8 cellular contexts compared by ENCODE assay signal in genomic region chr1:8317647-8318360, GRCh38. TPM values are rescaled to one million over a fixed set of nuclear protein-coding genes. Genes with fewer than 3 reads are reported as not detected.
DNase-seq lines count a peak whose midpoint lies in the region; ATAC-seq and TF ChIP-seq lines count a peak whose summit lies in the region.

Gene SLC45A1 (plus strand): TSS chr1:8318114. CDS start chr1:8324330, 6,216 bp downstream.

- peak within 1 kb of the TSS; percentile 71 to 88 (median 81) for H3K4me3 Mint-ChIP-seq in CD8-positive, alpha-beta memory T cell
- H3K4me3 Mint-ChIP-seq in activated naive CD8-positive, alpha-beta T cell treated with anti-CD3 and anti-CD28 coated beads, Interleukin-2, amount 50 U/mL, for 24 hours = peak within 1 kb of the TSS; percentile 73

- H3K27me3 ChIP-seq in CD8-positive, alpha-beta memory T cell (ENCODE audit: insufficient read depth, low read length, poor library complexity, severe bottlenecking) = peaks cover 12% of the 10 kb centered on the region
- H3K27me3 ChIP-seq in HL-60 (ENCODE audit: insufficient read depth, poor library complexity, severe bottlenecking) = peaks cover 26% of the 10 kb centered on the region
- H3K27me3 ChIP-seq in heart right ventricle = peaks cover 0 to 48% (median 0%) of the 10 kb centered on the region in 7 donors
- H3K27me3 ChIP-seq in tibial artery = no peaks in the 10 kb centered on the region

- H3K4me3 ChIP-seq in CD8-positive, alpha-beta memory T cell (ENCODE audit: low read length) = peak within 1 kb of the TSS; percentile 74
- peak within 1 kb of the TSS; percentile 33 for H3K4me3 ChIP-seq in HL-60 (replicated peaks; ENCODE audit: insufficient read depth, low read length)
- peak within 1 kb of the TSS; percentile 52 to 82 (median 66) for H3K4me3 ChIP-seq in heart right ventricle
- peak within 1 kb of the TSS; percentile 61 to 72 for H3K4me3 ChIP-seq in tibial artery

- TF ChIP-seq CTCF in HL-60 (IDR thresholded peaks at IDR 0.05; ENCODE audit: insufficient read depth, low read length) = no peak
- TF ChIP-seq CTCF in heart right ventricle (IDR thresholded peaks at IDR 0.05) = no peak
- no peak for TF ChIP-seq CTCF in tibial artery (IDR thresholded peaks at IDR 0.05)

- CTCF ChIA-PET in CD8-positive, alpha-beta memory T cell (lab: Charles Lee) = interaction anchor here (0.9 to 2.0 kb wide), 4 partner anchors 22 to 303 kb away, joined by 3 to 9 read pairs (median 6); no protein-coding TSS in a partner anchor

- POLR2A ChIA-PET in CD8-positive, alpha-beta memory T cell (lab: Charles Lee) = interaction anchor here (0.6 kb wide), 1 partner anchor 145 kb away, joined by 12 read pairs; no protein-coding TSS in a partner anchor

- intact Hi-C loops in heart right ventricle (cut with DNase I) (loop anchor here in 7 of 10 donors (1.0 to 10.0 kb wide), 6 partner anchors 291 to 643 kb away; partner anchors contain the start of gene ERRFI1 (in 6 of the 7)), tibial artery (cut with DNase I; ENCODE audit: low total_unique reads) (loop anchor here (2.0 to 10.0 kb wide), 3 partner anchors 73 to 337 kb away; no protein-coding TSS in a partner anchor)

- peak; percentile 85 for ATAC-seq in activated naive CD8-positive, alpha-beta T cell treated with anti-CD3 and anti-CD28 coated beads, Interleukin-2, amount 50 U/mL, for 24 hours
- ATAC-seq in heart right ventricle (peak; percentile 83 to 95 (median 91)), GM21515 (IDR thresholded peaks at IDR 0.05; ENCODE audit: unreplicated experiment) (no peak)

- H3K9me3 ChIP-seq in CD8-positive, alpha-beta memory T cell (ENCODE audit: low read length) = no peaks in the 10 kb centered on the region
- H3K9me3 ChIP-seq in heart right ventricle = no peaks in the 10 kb centered on the region
- H3K9me3 ChIP-seq in tibial artery = no peaks in the 10 kb centered on the region

- peaks cover 0 to 1% (median 0%) of the 10 kb centered on the region in 5 donors for H3K9me3 Mint-ChIP-seq in CD8-positive, alpha-beta memory T cell
- peaks cover 4% of the 10 kb centered on the region for H3K9me3 Mint-ChIP-seq in activated naive CD8-positive, alpha-beta T cell treated with anti-CD3 and anti-CD28 coated beads, Interleukin-2, amount 50 U/mL, for 24 hours

- peaks cover 11% of the 10 kb centered on the region for H3K4me1 ChIP-seq in CD8-positive, alpha-beta memory T cell (ENCODE audit: insufficient read depth, low read length)
- peaks cover 3 to 29% (median 13%) of the 10 kb centered on the region in 9 donors for H3K4me1 ChIP-seq in heart right ventricle
- peaks cover 0 to 40% (median 22%) of the 10 kb centered on the region in 4 donors for H3K4me1 ChIP-seq in tibial artery

- no peak within 1 kb of the TSS for H3K27ac ChIP-seq in CD8-positive, alpha-beta memory T cell (ENCODE audit: low read depth, low read length)
- H3K27ac ChIP-seq in HL-60 (replicated peaks) (no peak within 1 kb of the TSS), heart right ventricle (peak within 1 kb of the TSS in 7 of 10 donors; percentile 7 to 63 (median 50)), tibial artery (peak within 1 kb of the TSS; percentile 50 to 74)

- peaks cover 0 to 3% (median 0%) of the 10 kb centered on the region in 3 donors for H3K36me3 Mint-ChIP-seq in CD8-positive, alpha-beta memory T cell
- no peaks in the 10 kb centered on the region for H3K36me3 Mint-ChIP-seq in activated naive CD8-positive, alpha-beta T cell treated with anti-CD3 and anti-CD28 coated beads, Interleukin-2, amount 50 U/mL, for 24 hours (ENCODE audit: low read depth)

- H3K4me1 Mint-ChIP-seq in CD8-positive, alpha-beta memory T cell = peaks cover 14 to 18% (median 17%) of the 10 kb centered on the region in 3 donors
- H3K4me1 Mint-ChIP-seq in activated naive CD8-positive, alpha-beta T cell treated with anti-CD3 and anti-CD28 coated beads, Interleukin-2, amount 50 U/mL, for 24 hours = peaks cover 14% of the 10 kb centered on the region

- H3K36me3 ChIP-seq in CD8-positive, alpha-beta memory T cell (ENCODE audit: insufficient read depth, low read length) = no peaks in the 10 kb centered on the region
- H3K36me3 ChIP-seq in heart right ventricle = no peaks in the 10 kb centered on the region
- no peaks in the 10 kb centered on the region for H3K36me3 ChIP-seq in tibial artery

- DNase-seq in CD8-positive, alpha-beta memory T cell = peak; percentile 71 to 84 (median 76)
- DNase-seq in HL-60 (ENCODE audit: low read depth in 1 of 2, low spot score in 1 of 2) (peak; percentile 17 to 24), SW480 (ENCODE audit: low spot score) (peak; percentile 59), heart right ventricle (peak; percentile 80 to 86), pons (ENCODE audit: low spot score) (peak; percentile 67), tibial artery (peak; percentile 69 to 89)
- peak; percentile 84 for DNase-seq in activated naive CD8-positive, alpha-beta T cell treated with anti-CD3 and anti-CD28 coated beads, Interleukin-2, amount 50 U/mL, for 24 hours

- peaks cover 15 to 31% of the 10 kb centered on the region in 2 donors for H3K27me3 Mint-ChIP-seq in CD8-positive, alpha-beta memory T cell
- peaks cover 42% of the 10 kb centered on the region for H3K27me3 Mint-ChIP-seq in activated naive CD8-positive, alpha-beta T cell treated with anti-CD3 and anti-CD28 coated beads, Interleukin-2, amount 50 U/mL, for 24 hours

- WGBS in heart right ventricle, 2 donors = 9 to 10% methylated on average over 69 to 72 of the region's 73 CpGs

- peak within 1 kb of the TSS in 6 of 8 donors; percentile 12 to 92 (median 55) for H3K27ac Mint-ChIP-seq in CD8-positive, alpha-beta memory T cell
- no peak within 1 kb of the TSS for H3K27ac Mint-ChIP-seq in activated naive CD8-positive, alpha-beta T cell treated with anti-CD3 and anti-CD28 coated beads, Interleukin-2, amount 50 U/mL, for 24 hours

RNA-seq across cellular contexts. Expression of gene SLC45A1, which starts in this region (rescaled TPM):
- total RNA-seq in CD8-positive, alpha-beta memory T cell = under 1 TPM; 0.31 to 0.58 TPM
- 0.70 TPM for polyA plus RNA-seq in CD8-positive, alpha-beta memory T cell
- total RNA-seq in heart right ventricle = 1 to 10 TPM in 7 of 10 donors, under 1 TPM in 3; 0.53 to 2.7 (median 1.5) TPM
- polyA plus RNA-seq in heart right ventricle = 1 to 10 TPM; 3.2 to 4.1 TPM

Comparison
In these comparisons a context has a peak if more than half of its experiments do, and no peak if none do; other contexts are left out.
1. Peak in DNase-seq and H3K4me3 ChIP-seq in CD8-positive, alpha-beta memory T cell; RNA of the gene not detected or under 1 TPM.
2. DNase-seq: peak in every context shown above with its lines; median percentile 84 in activated naive CD8-positive, alpha-beta T cell treated with anti-CD3 and anti-CD28 coated beads, Interleukin-2, amount 50 U/mL, for 24 hours; 83 in heart right ventricle; 79 in tibial artery; 76 in CD8-positive, alpha-beta memory T cell; 67 in pons; 59 in SW480; 20 in HL-60.
3. H3K27ac ChIP-seq: peak in heart right ventricle (7 of 10) and tibial artery (2 of 2); none in CD8-positive, alpha-beta memory T cell (single experiment) and HL-60 (single experiment).
4. Peak in every context shown above with its lines, with median percentiles within 50 percentile points of each other: H3K4me3 ChIP-seq.